ENCODE assay signal across 19 cellular contexts in the genomic region with DNA sequence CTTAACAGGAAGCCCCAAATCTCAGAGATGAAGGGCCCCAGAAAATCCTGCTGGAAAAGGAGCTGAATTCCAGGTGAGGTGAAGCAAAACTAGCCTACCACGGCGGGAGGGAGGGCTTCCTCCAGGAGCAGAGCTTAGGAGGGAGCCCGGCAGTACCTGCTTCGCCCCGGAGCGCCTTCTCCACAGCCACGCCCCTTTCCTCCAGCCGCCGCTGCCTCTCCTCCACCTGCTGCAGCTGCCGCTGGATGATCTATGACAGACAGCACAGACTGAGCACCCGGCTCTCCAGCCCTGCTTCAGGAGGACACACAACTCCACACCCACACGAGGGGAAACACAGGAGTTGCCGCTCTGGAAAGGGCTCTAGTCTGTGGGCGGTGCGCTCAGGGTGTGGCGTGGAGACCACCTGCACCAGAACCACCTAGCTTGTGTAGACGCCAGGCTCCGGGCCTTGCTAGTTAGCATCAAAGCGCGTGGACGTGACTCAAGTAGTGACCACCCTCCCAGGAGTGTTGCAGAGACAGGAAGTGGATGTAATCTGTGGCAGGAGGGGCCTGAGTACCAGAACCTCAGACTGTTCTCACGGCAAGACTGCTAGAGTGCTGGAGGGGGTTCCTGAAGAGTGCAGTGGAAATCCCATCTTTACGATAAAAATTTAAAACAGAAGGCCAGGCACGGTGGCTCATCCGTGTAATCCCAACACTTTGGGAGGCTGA. TPM values are rescaled to one million over a fixed set of nuclear protein-coding genes. Genes with fewer than 3 reads are reported as not detected.
A peak's percentile ranks its signal among the peaks of the same experiment; 100 is the strongest.
DNase-seq lines count a peak whose midpoint lies in the region; ATAC-seq and TF ChIP-seq lines count a peak whose summit lies in the region.
"Had no signal": no experiment of that assay in that cellular context is flagged by ENCODE, and none has a peak within 500 bp of the region (broad histone marks: within the 10 kb centered on the region; RNA-seq: fewer than 3 reads in every experiment).

No MANE protein-coding gene starts in this region.

- TF ChIP-seq CTCF in choroid plexus epithelial cell (conservative IDR thresholded peaks at IDR 0.05; ENCODE audit: low read depth, low read length): no peak
- TF ChIP-seq CTCF in mesothelial cell of epicardium (IDR thresholded peaks at IDR 0.05; ENCODE audit: unreplicated experiment): no peak

- H3K4me3 ChIP-seq in choroid plexus epithelial cell (ENCODE audit: low read depth, low read length): no peak overlapping the region
- H3K4me3 ChIP-seq: esophagus muscularis mucosa, transverse colon had no signal

- H3K4me1 Mint-ChIP-seq in mesothelial cell of epicardium: peaks cover 20% of the 10 kb centered on the region
- H3K4me1 Mint-ChIP-seq: activated CD4-positive, alpha-beta T cell treated with anti-CD3 and anti-CD28 coated beads for 36 hours had no signal

- intact Hi-C loops in left ventricle myocardium superior (cut with micrococcal nuclease): no loop called here
- intact Hi-C loops in Right ventricle myocardium superior (cut with DNase I): no loop called here

- ATAC-seq in left ventricle myocardium superior: no peak
- ATAC-seq in Right ventricle myocardium superior (ENCODE audit: poor library complexity): no peak
- ATAC-seq in GM21367 (IDR thresholded peaks at IDR 0.05; ENCODE audit: unreplicated experiment): no peak
- ATAC-seq: activated CD4-positive, alpha-beta T cell treated with anti-CD3 and anti-CD28 coated beads for 36 hours had no signal

- H3K27ac Mint-ChIP-seq in mesothelial cell of epicardium: peak overlapping the region; percentile 96
- H3K27ac Mint-ChIP-seq: activated CD4-positive, alpha-beta T cell treated with anti-CD3 and anti-CD28 coated beads for 36 hours had no signal

- DNase-seq in left ventricle myocardium superior: peak; percentile 34
- no peak for DNase-seq in Right ventricle myocardium superior
- peak; percentile 34 for DNase-seq in choroid plexus epithelial cell (ENCODE audit: low read depth)
- peak; percentile 53 to 76 for DNase-seq in mesothelial cell of epicardium (ENCODE audit: low spot score in 2 of 2, unreplicated experiment in 2 of 2)
- no peak for DNase-seq in globus pallidus (ENCODE audit: low spot score)
- DNase-seq in activated gamma-delta T cell (lab: John Stamatoyannopoulos, UW): no peak
- DNase-seq in NCI-H2227 treated with DMSO at 0.1 percent for 48 hours (lab: John Stamatoyannopoulos, UW): no peak
- DNase-seq: activated CD4-positive, alpha-beta T cell treated with anti-CD3 and anti-CD28 coated beads for 36 hours; activated naive CD4-positive, alpha-beta T cell treated with anti-CD3 and anti-CD28 coated beads, Interleukin-2, amount 50 U/mL, for 16 hours; dermis blood vessel endothelial cell; HCEC 1CT; hippocampal formation; MM.1S; NCI-H2171; NK-92 treated with Interleukin-12 subunit alpha and Interleukin-12 subunit beta, amount 100 ng/mL, for 24 hours; stimulated activated CD4-positive, alpha-beta T cell treated with anti-CD3 and anti-CD28 coated beads, Interleukin-4, amount 100 ng/mL, for 4 hours; transverse colon had no signal

- peak overlapping the region; percentile 20 for H3K4me3 Mint-ChIP-seq in mesothelial cell of epicardium
- H3K4me3 Mint-ChIP-seq: activated CD4-positive, alpha-beta T cell treated with anti-CD3 and anti-CD28 coated beads for 36 hours had no signal

- H3K36me3 Mint-ChIP-seq in mesothelial cell of epicardium: peaks cover 26% of the 10 kb centered on the region

- no peaks in the 10 kb centered on the region for H3K27me3 Mint-ChIP-seq in mesothelial cell of epicardium (ENCODE audit: low read depth)
- H3K27me3 Mint-ChIP-seq: activated CD4-positive, alpha-beta T cell treated with anti-CD3 and anti-CD28 coated beads for 36 hours had no signal

- no peaks in the 10 kb centered on the region for H3K9me3 Mint-ChIP-seq in mesothelial cell of epicardium

RNA-seq across cellular contexts. Expression of gene BID, which starts 34.6 kb away (rescaled TPM):
- total RNA-seq in left ventricle myocardium superior: 25.4 TPM
- 20.0 TPM for total RNA-seq in Right ventricle myocardium superior
- 29.9 to 33.6 TPM (median 31.7 TPM) in 3 replicates for total RNA-seq in mesothelial cell of epicardium

Comparison
In these comparisons a context has a peak if more than half of its experiments do, and no peak if none do; other contexts are left out.
1. DNase-seq: peak in left ventricle myocardium superior (single experiment), choroid plexus epithelial cell (single experiment) and mesothelial cell of epicardium (2 of 2); none in Right ventricle myocardium superior (single experiment), globus pallidus (single experiment), activated gamma-delta T cell (single experiment) and NCI-H2227 treated with DMSO at 0.1 percent for 48 hours (single experiment).